Comparison of ENCODE assay signal across 23 cellular contexts in genomic region chr2:203918839-203919238, GRCh38. TPM values are rescaled to one million over a fixed set of nuclear protein-coding genes. Genes with fewer than 3 reads are reported as not detected.
DNase-seq lines count a peak whose midpoint lies in the region; ATAC-seq and TF ChIP-seq lines count a peak whose summit lies in the region.
"Had no signal": no experiment of that assay in that cellular context is flagged by ENCODE, and none has a peak within 500 bp of the region (broad histone marks: within the 10 kb centered on the region; RNA-seq: fewer than 3 reads in every experiment).

No MANE protein-coding gene starts in this region.

- H3K36me3 ChIP-seq in right atrium auricular region (no peaks in the 10 kb centered on the region), ascending aorta (no peaks in the 10 kb centered on the region), thoracic aorta (no peaks in the 10 kb centered on the region)
- H3K36me3 ChIP-seq: Peyer's patch had no signal

- H3K9me3 ChIP-seq in right atrium auricular region: no peaks in the 10 kb centered on the region
- H3K9me3 ChIP-seq in ascending aorta: no peaks in the 10 kb centered on the region
- H3K9me3 ChIP-seq in thoracic aorta: no peaks in the 10 kb centered on the region
- H3K9me3 ChIP-seq: Peyer's patch had no signal

- TF ChIP-seq CTCF in right atrium auricular region (IDR thresholded peaks at IDR 0.05) (no peak), ascending aorta (IDR thresholded peaks at IDR 0.05) (peak in 1 of 3 experiments; percentile 26), mesothelial cell of epicardium (IDR thresholded peaks at IDR 0.05; ENCODE audit: unreplicated experiment) (no peak), thoracic aorta (IDR thresholded peaks at IDR 0.05) (no peak)

- H3K27me3 Mint-ChIP-seq in mesothelial cell of epicardium (ENCODE audit: low read depth): no peaks in the 10 kb centered on the region

- no peak for DNase-seq in Right ventricle myocardium superior
- no peak for DNase-seq in right atrium auricular region (ENCODE audit: low spot score)
- DNase-seq in ascending aorta (ENCODE audit: low spot score in 2 of 2): no peak
- no peak for DNase-seq in mesothelial cell of epicardium (ENCODE audit: low spot score in 2 of 2, unreplicated experiment in 2 of 2)
- DNase-seq in thoracic aorta (ENCODE audit: low spot score): no peak
- no peak for DNase-seq in HuH-7.5 (ENCODE audit: low spot score)
- DNase-seq in GM19238 (ENCODE audit: insufficient read length, low spot score): no peak
- DNase-seq: HFFc6; MV-4-11; NCI-H1694; NCI-H2081; NCI-H2171; NCI-H345; NCI-H524; NCI-H774; NK-92 treated with Interleukin-12 subunit alpha and Interleukin-12 subunit beta, amount 100 ng/mL, for 24 hours; Peyer's patch had no signal

- H3K27me3 ChIP-seq in right atrium auricular region (no peaks in the 10 kb centered on the region), ascending aorta (no peaks in the 10 kb centered on the region), thoracic aorta (replicated peaks; ENCODE audit: insufficient read depth) (no peaks in the 10 kb centered on the region)
- H3K27me3 ChIP-seq: Peyer's patch had no signal

- no peak overlapping the region for H3K4me3 Mint-ChIP-seq in mesothelial cell of epicardium
- H3K4me3 Mint-ChIP-seq: CD14-positive monocyte, H9, HFFc6, IgD-negative memory B cell had no signal

- H3K4me3 ChIP-seq in right atrium auricular region (no peak overlapping the region), ascending aorta (no peak overlapping the region), thoracic aorta (no peak overlapping the region)
- H3K4me3 ChIP-seq: Peyer's patch had no signal

- peak overlapping the region; percentile 53 for H3K27ac Mint-ChIP-seq in mesothelial cell of epicardium
- H3K27ac Mint-ChIP-seq: CD14-positive monocyte, H9, HFFc6, IgD-negative memory B cell had no signal

- ATAC-seq in Right ventricle myocardium superior (ENCODE audit: poor library complexity) (peak; percentile 15), thoracic aorta (ENCODE audit: insufficient number of reproducible peaks, low FRiP score, low read depth) (no peak), GM18870 (IDR thresholded peaks at IDR 0.05; ENCODE audit: unreplicated experiment) (no peak)

- H3K9me3 Mint-ChIP-seq in mesothelial cell of epicardium: no peaks in the 10 kb centered on the region
- H3K9me3 Mint-ChIP-seq: CD14-positive monocyte, H9, HFFc6, IgD-negative memory B cell had no signal

- H3K36me3 Mint-ChIP-seq in mesothelial cell of epicardium: no peaks in the 10 kb centered on the region
- H3K36me3 Mint-ChIP-seq: CD14-positive monocyte, IgD-negative memory B cell had no signal

- no peaks in the 10 kb centered on the region for H3K4me1 Mint-ChIP-seq in mesothelial cell of epicardium

- intact Hi-C loops in Right ventricle myocardium superior (cut with DNase I): no loop called here
- intact Hi-C loops in ascending aorta (cut with DNase I): loop anchor here (5.0 kb wide), 1 partner anchor 228 kb away; no protein-coding TSS in a partner anchor

- no peak overlapping the region for H3K27ac ChIP-seq in right atrium auricular region
- H3K27ac ChIP-seq in ascending aorta: peak overlapping the region; percentile 37 to 39
- peak overlapping the region; percentile 29 to 45 for H3K27ac ChIP-seq in thoracic aorta
- H3K27ac ChIP-seq: Peyer's patch had no signal

- H3K4me1 ChIP-seq in right atrium auricular region: peaks cover 0 to 4% of the 10 kb centered on the region in 2 donors
- no peaks in the 10 kb centered on the region for H3K4me1 ChIP-seq in ascending aorta
- peaks cover 0 to 24% of the 10 kb centered on the region in 2 donors for H3K4me1 ChIP-seq in thoracic aorta (ENCODE audit: control insufficient read depth in 1 of 2, low read depth in 2 of 2)
- H3K4me1 ChIP-seq: Peyer's patch had no signal

RNA-seq across cellular contexts. Expression of gene ICOS, which starts 17.7 kb away (rescaled TPM):
- total RNA-seq in Right ventricle myocardium superior: not detected
- not detected for total RNA-seq in right atrium auricular region
- not detected for total RNA-seq in ascending aorta
- total RNA-seq in mesothelial cell of epicardium: not detected in 3 replicates
- 1 to 10 TPM in 1 of 2 donors, not detected in 1; 2.0 TPM for total RNA-seq in thoracic aorta
- total RNA-seq: A172, H9, HFFc6, HT1080 had no signal

RNA-seq across cellular contexts. Expression of gene CTLA4, which starts 51.3 kb away (rescaled TPM):
- total RNA-seq in Right ventricle myocardium superior: 0.22 TPM
- total RNA-seq in right atrium auricular region: under 1 TPM in 1 of 2 donors, not detected in 1; 0.35 TPM
- total RNA-seq in ascending aorta: not detected
- total RNA-seq in mesothelial cell of epicardium: not detected in 3 replicates
- total RNA-seq in thoracic aorta: 1 to 10 TPM in 1 of 2 donors, not detected in 1; 1.4 TPM
- total RNA-seq: A172, H9, HFFc6, HT1080 had no signal

Comparison
In these comparisons a context has a peak if more than half of its experiments do, and no peak if none do; other contexts are left out.
1. H3K27ac ChIP-seq: peak in ascending aorta (2 of 2) and thoracic aorta (2 of 2); none in right atrium auricular region (0 of 2).